34 cellular contexts compared by ENCODE assay signal in genomic region chr12:98684199-98684598, GRCh38.
"Had no signal": no experiment of that assay in that cellular context is flagged by ENCODE, and none has a peak within 500 bp of the region (broad histone marks: within the 10 kb centered on the region; RNA-seq: fewer than 3 reads in every experiment).

No MANE protein-coding gene starts in this region.

- H3K27me3 ChIP-seq: MG63 had no signal

- H3K4me3 ChIP-seq: MG63 had no signal

- DNase-seq: Karpas-422, Kasumi-1, MG63, MM.1S, MV-4-11, NCI-H1048, NCI-H1092, NCI-H1092 treated with DMSO at 0.1 percent for 48 hours, NCI-H1105, NCI-H1105 treated with DMSO at 0.1 percent for 48 hours, NCI-H1417, NCI-H1417 treated with DMSO at 0.1 percent for 48 hours, NCI-H1436, NCI-H1436 treated with DMSO at 0.1 percent for 48 hours, NCI-H146, NCI-H1694, NCI-H1694 treated with DMSO at 0.1 percent for 48 hours, NCI-H187, NCI-H187 treated with DMSO at 0.1 percent for 48 hours, NCI-H1930, NCI-H2029, NCI-H2029 treated with DMSO at 0.1 percent for 48 hours, NCI-H2081, NCI-H2081 treated with DMSO at 0.1 percent for 48 hours, NCI-H2107, NCI-H2171, NCI-H2171 treated with DMSO at 0.1 percent for 48 hours, NCI-H2227 treated with DMSO at 0.1 percent for 48 hours, NCI-H226, NCI-H345, NCI-H446, NCI-H446 treated with DMSO at 0.1 percent for 48 hours, NCI-H510A had no signal

- H3K9me3 ChIP-seq: MG63 had no signal

- H3K27ac ChIP-seq: KMS-11 had no signal
